17 cellular contexts compared by ENCODE assay signal in the genomic region with DNA sequence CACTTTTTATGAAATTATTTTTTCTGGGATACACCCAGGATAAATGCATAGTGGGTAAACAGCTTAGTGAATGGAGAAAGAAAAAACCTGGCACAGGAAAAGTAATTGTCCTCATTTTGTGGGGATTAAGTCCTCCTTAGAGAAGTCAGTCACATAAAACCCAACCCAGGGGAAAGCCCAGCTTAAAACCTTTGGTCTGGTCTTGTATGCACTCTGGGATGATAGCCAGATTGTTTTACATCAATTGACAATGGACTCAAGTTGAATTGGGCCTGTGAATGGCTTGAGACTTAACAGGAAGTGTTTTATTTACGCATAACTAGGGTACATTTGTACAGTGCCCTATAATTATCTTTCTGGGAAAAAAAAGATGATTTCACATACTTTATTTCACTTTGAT.
A peak's percentile ranks its signal among the peaks of the same experiment; 100 is the strongest.
DNase-seq lines count a peak whose midpoint lies in the region; ATAC-seq and TF ChIP-seq lines count a peak whose summit lies in the region.
"Had no signal": no experiment of that assay in that cellular context is flagged by ENCODE, and none has a peak within 500 bp of the region (broad histone marks: within the 10 kb centered on the region; RNA-seq: fewer than 3 reads in every experiment).

No MANE protein-coding gene starts in this region.

- H3K4me2 ChIP-seq in OCI-LY7 (ENCODE audit: low read length) = no peak overlapping the region

- CTCF ChIA-PET in OCI-LY7 (lab: Charles Lee; ENCODE audit: unreplicated experiment) = no interaction called here

- H3K36me3 ChIP-seq in OCI-LY7 (ENCODE audit: insufficient read depth, low read length) = no peaks in the 10 kb centered on the region
- H3K36me3 ChIP-seq: MG63, Peyer's patch had no signal

- H3K4me1 Mint-ChIP-seq in T-helper 2 cell treated with Interferon-gamma antibody and Interleukin-4, amounts not matched to agents 5 μg/mL and 100 μg/mL, for 36 hours (ENCODE audit: low read depth) = no peaks in the 10 kb centered on the region
- H3K4me1 Mint-ChIP-seq: B cell had no signal

- no peaks in the 10 kb centered on the region for H3K27me3 Mint-ChIP-seq in T-helper 2 cell treated with Interferon-gamma antibody and Interleukin-4, amounts not matched to agents 5 μg/mL and 100 μg/mL, for 36 hours (ENCODE audit: low read depth)
- H3K27me3 Mint-ChIP-seq: B cell; CD4-positive, alpha-beta T cell had no signal

- no peaks in the 10 kb centered on the region for H3K79me2 ChIP-seq in OCI-LY7 (ENCODE audit: insufficient read depth, low read depth, low read length)

- no peaks in the 10 kb centered on the region for H3K9me3 ChIP-seq in OCI-LY7 (ENCODE audit: low read length)
- H3K9me3 ChIP-seq: MG63, Peyer's patch had no signal

- H3K4me3 ChIP-seq in retinal pigment epithelial cell (ENCODE audit: low read length) (no peak overlapping the region), OCI-LY7 (ENCODE audit: low read depth, low read length, poor library complexity, severe bottlenecking) (no peak overlapping the region)
- H3K4me3 ChIP-seq: MG63, Peyer's patch, SK-N-MC had no signal

- no peaks in the 10 kb centered on the region for H4K20me1 ChIP-seq in OCI-LY7 (ENCODE audit: insufficient read depth, low read length)

- POLR2A ChIA-PET in OCI-LY7 (lab: Charles Lee) = no interaction called here

- no peaks in the 10 kb centered on the region for H3K9me2 ChIP-seq in OCI-LY7 (ENCODE audit: insufficient read depth, low read length)

- H3K36me3 Mint-ChIP-seq in T-helper 2 cell treated with Interferon-gamma antibody and Interleukin-4, amounts not matched to agents 5 μg/mL and 100 μg/mL, for 36 hours (ENCODE audit: low read depth) = no peaks in the 10 kb centered on the region

- H3K4me3 Mint-ChIP-seq in T-helper 2 cell treated with Interferon-gamma antibody and Interleukin-4, amounts not matched to agents 5 μg/mL and 100 μg/mL, for 36 hours = no peak overlapping the region
- H3K4me3 Mint-ChIP-seq: B cell; CD4-positive, alpha-beta T cell had no signal

- no peak overlapping the region for H3K27ac Mint-ChIP-seq in T-helper 2 cell treated with Interferon-gamma antibody and Interleukin-4, amounts not matched to agents 5 μg/mL and 100 μg/mL, for 36 hours
- H3K27ac Mint-ChIP-seq: B cell; CD4-positive, alpha-beta T cell had no signal

- no TSS peak for BruUV-seq in OCI-LY7 (replicated peaks; lab: Mats Ljungman, UMichigan)

- peak; percentile 24 for DNase-seq in DMS53 treated with DMSO at 0.1 percent for 48 hours (lab: John Stamatoyannopoulos, UW; ENCODE audit: unreplicated experiment)
- peak; percentile 3 for DNase-seq in NCI-H2081 treated with DMSO at 0.1 percent for 48 hours (lab: John Stamatoyannopoulos, UW)
- DNase-seq in retinal pigment epithelial cell (ENCODE audit: low read depth) = peak; percentile 77
- no peak for DNase-seq in OCI-LY7 (ENCODE audit: low spot score)
- no peak for DNase-seq in D341Med (ENCODE audit: low spot score)
- DNase-seq in T-helper 2 cell treated with Interferon-gamma antibody and Interleukin-4, amounts not matched to agents 5 μg/mL and 100 μg/mL, for 36 hours (ENCODE audit: low spot score) = no peak
- DNase-seq: CD4-positive, alpha-beta T cell; KBM-7; MG63; NCI-H1092 treated with DMSO at 0.1 percent for 48 hours; NCI-H1694 treated with DMSO at 0.1 percent for 48 hours; NCI-H345; Peyer's patch; Right ventricle myocardium superior had no signal

- ATAC-seq in esophagus mucosa = peak; percentile 17

- TF ChIP-seq CTCF in retinal pigment epithelial cell (conservative IDR thresholded peaks at IDR 0.05; ENCODE audit: low read depth, low read length) (no peak), OCI-LY7 (conservative IDR thresholded peaks at IDR 0.05; ENCODE audit: low read length) (no peak)

- H2AFZ ChIP-seq in OCI-LY7 (ENCODE audit: low read length) = no peak overlapping the region

- peaks cover 3% of the 10 kb centered on the region for H3K9me3 Mint-ChIP-seq in T-helper 2 cell treated with Interferon-gamma antibody and Interleukin-4, amounts not matched to agents 5 μg/mL and 100 μg/mL, for 36 hours
- H3K9me3 Mint-ChIP-seq: CD4-positive, alpha-beta T cell had no signal

- H3K4me1 ChIP-seq in OCI-LY7 (ENCODE audit: insufficient read depth, low read length, poor library complexity, severe bottlenecking) = no peaks in the 10 kb centered on the region
- H3K4me1 ChIP-seq: Peyer's patch had no signal

- no peak overlapping the region for H3K27ac ChIP-seq in OCI-LY7 (ENCODE audit: low read depth, low read length, poor library complexity, severe bottlenecking)
- H3K27ac ChIP-seq: Peyer's patch, SK-N-MC had no signal

- intact Hi-C loops in OCI-LY7 (cut with micrococcal nuclease; ENCODE audit: unreplicated experiment) = no loop called here

Comparison
In these comparisons a context has a peak if more than half of its experiments do, and no peak if none do; other contexts are left out.
1. DNase-seq: peak in DMS53 treated with DMSO at 0.1 percent for 48 hours (single experiment), NCI-H2081 treated with DMSO at 0.1 percent for 48 hours (single experiment) and retinal pigment epithelial cell (single experiment); none in OCI-LY7 (single experiment), D341Med (single experiment) and T-helper 2 cell treated with Interferon-gamma antibody and Interleukin-4, amounts not matched to agents 5 μg/mL and 100 μg/mL, for 36 hours (single experiment).